17 cellular contexts compared by ENCODE assay signal in genomic region chr11:111222821-111223455, GRCh38. TPM values are rescaled to one million over a fixed set of nuclear protein-coding genes. Genes with fewer than 3 reads are reported as not detected.
DNase-seq lines count a peak whose midpoint lies in the region; ATAC-seq and TF ChIP-seq lines count a peak whose summit lies in the region.
"Not testable (repeated sequence)": the region's sequence is repeated elsewhere in the genome, so short reads cannot be mapped to it uniquely, and the experiment has no call there.
"Had no signal": no experiment of that assay in that cellular context is flagged by ENCODE, and none has a peak within 500 bp of the region (broad histone marks: within the 10 kb centered on the region; RNA-seq: fewer than 3 reads in every experiment).

No MANE protein-coding gene starts in this region.

- not testable (repeated sequence) for H3F3A ChIP-seq in Loucy (ENCODE audit: low read depth)

- not testable (repeated sequence) for H2AFZ ChIP-seq in Loucy (ENCODE audit: low read length)

- not testable (repeated sequence) for H3K9me3 ChIP-seq in CD8-positive, alpha-beta T cell (ENCODE audit: low read length); Loucy (ENCODE audit: insufficient read depth, low read depth, low read length)

- H4K20me1 ChIP-seq in Loucy (ENCODE audit: insufficient read depth, low read length, poor library complexity, severe bottlenecking) = not testable (repeated sequence)

- H3K27ac ChIP-seq in CD8-positive, alpha-beta T cell (ENCODE audit: low read depth, low read length) = not testable (repeated sequence)

- H3K4me1 Mint-ChIP-seq in CD8-positive, alpha-beta T cell (ENCODE audit: low read depth) = not testable (repeated sequence)
- peaks cover 11% of the 10 kb centered on the region for H3K4me1 Mint-ChIP-seq in activated naive CD4-positive, alpha-beta T cell treated with anti-CD3 and anti-CD28 coated beads, Interleukin-2, amount 50 U/mL, for 24 hours
- H3K4me1 Mint-ChIP-seq in immature natural killer cell = peaks cover 11 to 12% of the 10 kb centered on the region in 2 donors
- H3K4me1 Mint-ChIP-seq in stimulated activated memory B cell treated with anti-CD40 and anti-IgM and Interleukin-4, amounts not matched to agents 10 μg/mL and 1 μg/mL and 100 μg/mL, for 72 hours = peaks cover 18% of the 10 kb centered on the region

- H3K9me3 Mint-ChIP-seq in CD8-positive, alpha-beta T cell; activated naive CD4-positive, alpha-beta T cell treated with anti-CD3 and anti-CD28 coated beads, Interleukin-2, amount 50 U/mL, for 24 hours; immature natural killer cell; stimulated activated memory B cell treated with anti-CD40 and anti-IgM and Interleukin-4, amounts not matched to agents 10 μg/mL and 1 μg/mL and 100 μg/mL, for 72 hours: not testable (repeated sequence)

- peak in 4 of 7 experiments; percentile 6 to 47 (median 16) for DNase-seq in CD8-positive, alpha-beta T cell
- DNase-seq in UCSD-AML1 (lab: John Stamatoyannopoulos, UW; ENCODE audit: unreplicated experiment) (peak; percentile 19), immature natural killer cell (peak; percentile 15 to 25 (median 24))
- peak; percentile 18 for DNase-seq in activated T-cell treated with anti-CD3 and anti-CD28 coated beads, Interleukin-2, amount 50 U/mL, for 1 hour

- intact Hi-C loops in CD8-positive, alpha-beta T cell (cut with DNase I, micrococcal nuclease) = not testable (repeated sequence)

- TF ChIP-seq CTCF in CD8-positive, alpha-beta T cell (IDR thresholded peaks at IDR 0.05); Loucy (conservative IDR thresholded peaks at IDR 0.05; ENCODE audit: low read length): not testable (repeated sequence)

- not testable (repeated sequence) for H3K36me3 ChIP-seq in CD8-positive, alpha-beta T cell (ENCODE audit: insufficient read depth, low read length); Loucy (ENCODE audit: insufficient read depth, low read length)

- not testable (repeated sequence) for H3K4me1 ChIP-seq in CD8-positive, alpha-beta T cell (ENCODE audit: insufficient read depth, low read length); Loucy (ENCODE audit: insufficient read depth, low read length, poor library complexity, severe bottlenecking)

- not testable (repeated sequence) for ATAC-seq in CD8-positive, alpha-beta T cell; stimulated activated memory B cell treated with anti-CD40 and anti-IgM and Interleukin-4, amounts not matched to agents 10 μg/mL and 1 μg/mL and 100 μg/mL, for 72 hours

- H3K4me2 ChIP-seq in Loucy (ENCODE audit: low read depth, low read length, poor library complexity, severe bottlenecking) = peak overlapping the region; percentile 76

- peak overlapping the region; percentile 82 for H3K4me3 Mint-ChIP-seq in CD8-positive, alpha-beta T cell
- peak overlapping the region; percentile 84 for H3K4me3 Mint-ChIP-seq in activated naive CD4-positive, alpha-beta T cell treated with anti-CD3 and anti-CD28 coated beads, Interleukin-2, amount 50 U/mL, for 24 hours
- H3K4me3 Mint-ChIP-seq in immature natural killer cell = peak overlapping the region; percentile 76 to 91 (median 83)
- H3K4me3 Mint-ChIP-seq in stimulated activated memory B cell treated with anti-CD40 and anti-IgM and Interleukin-4, amounts not matched to agents 10 μg/mL and 1 μg/mL and 100 μg/mL, for 72 hours = peak overlapping the region; percentile 80

- H3K27ac Mint-ChIP-seq in CD8-positive, alpha-beta T cell = not testable (repeated sequence)
- peak overlapping the region; percentile 5 for H3K27ac Mint-ChIP-seq in activated naive CD4-positive, alpha-beta T cell treated with anti-CD3 and anti-CD28 coated beads, Interleukin-2, amount 50 U/mL, for 24 hours
- H3K27ac Mint-ChIP-seq in immature natural killer cell = peak overlapping the region in 4 of 6 donors; percentile 2 to 29 (median 17)
- peak overlapping the region; percentile 74 for H3K27ac Mint-ChIP-seq in stimulated activated memory B cell treated with anti-CD40 and anti-IgM and Interleukin-4, amounts not matched to agents 10 μg/mL and 1 μg/mL and 100 μg/mL, for 72 hours

- H3K9me2 ChIP-seq in Loucy (replicated peaks; ENCODE audit: low read depth, low read length) = not testable (repeated sequence)

- peaks cover 38% of the 10 kb centered on the region for H3K27me3 Mint-ChIP-seq in CD8-positive, alpha-beta T cell (ENCODE audit: low read depth)
- not testable (repeated sequence) for H3K27me3 Mint-ChIP-seq in activated naive CD4-positive, alpha-beta T cell treated with anti-CD3 and anti-CD28 coated beads, Interleukin-2, amount 50 U/mL, for 24 hours; immature natural killer cell (ENCODE audit: low read depth in 3 of 3); stimulated activated memory B cell treated with anti-CD40 and anti-IgM and Interleukin-4, amounts not matched to agents 10 μg/mL and 1 μg/mL and 100 μg/mL, for 72 hours

- POLR2A ChIA-PET in CD8-positive, alpha-beta T cell (lab: Charles Lee) = not testable (repeated sequence)

- not testable (repeated sequence) for H3K4me3 ChIP-seq in CD8-positive, alpha-beta T cell (ENCODE audit: low read depth, low read length)
- peak overlapping the region; percentile 64 for H3K4me3 ChIP-seq in Loucy (ENCODE audit: low read length, poor library complexity, severe bottlenecking)

- CTCF ChIA-PET in CD8-positive, alpha-beta T cell (lab: Charles Lee) = interaction anchor here (1.1 to 2.2 kb wide), 2 partner anchors 60 to 1021 kb away, joined by 3 to 6 read pairs; no protein-coding TSS in a partner anchor

- not testable (repeated sequence) for H3K27me3 ChIP-seq in CD8-positive, alpha-beta T cell (ENCODE audit: insufficient read depth, low read length)
- peaks cover 57% of the 10 kb centered on the region for H3K27me3 ChIP-seq in Loucy (ENCODE audit: insufficient read depth, low read length, poor library complexity, severe bottlenecking)

- H3K9ac ChIP-seq in Loucy (ENCODE audit: low read depth, low read length, poor library complexity, severe bottlenecking) = not testable (repeated sequence)

- not testable (repeated sequence) for H3K79me2 ChIP-seq in Loucy (ENCODE audit: insufficient read depth, low read length)

- not testable (repeated sequence) for H3K36me3 Mint-ChIP-seq in CD8-positive, alpha-beta T cell; activated naive CD4-positive, alpha-beta T cell treated with anti-CD3 and anti-CD28 coated beads, Interleukin-2, amount 50 U/mL, for 24 hours; immature natural killer cell; stimulated activated memory B cell treated with anti-CD40 and anti-IgM and Interleukin-4, amounts not matched to agents 10 μg/mL and 1 μg/mL and 100 μg/mL, for 72 hours

RNA-seq across cellular contexts. Expression of gene POU2AF2, which starts 22.6 kb away (rescaled TPM):
- total RNA-seq in CD8-positive, alpha-beta T cell = not detected
- not detected for polyA plus RNA-seq in immature natural killer cell
- total RNA-seq: aorta, bronchial epithelial cell, HT1080, K562, lower lobe of right lung, NCI-H460, osteoblast, pulmonary artery endothelial cell, RPMI7951, sigmoid colon had no signal
- polyA plus RNA-seq: aorta, K562 had no signal
